Comparison of ENCODE assay signal across 14 cellular contexts in the genomic region with DNA sequence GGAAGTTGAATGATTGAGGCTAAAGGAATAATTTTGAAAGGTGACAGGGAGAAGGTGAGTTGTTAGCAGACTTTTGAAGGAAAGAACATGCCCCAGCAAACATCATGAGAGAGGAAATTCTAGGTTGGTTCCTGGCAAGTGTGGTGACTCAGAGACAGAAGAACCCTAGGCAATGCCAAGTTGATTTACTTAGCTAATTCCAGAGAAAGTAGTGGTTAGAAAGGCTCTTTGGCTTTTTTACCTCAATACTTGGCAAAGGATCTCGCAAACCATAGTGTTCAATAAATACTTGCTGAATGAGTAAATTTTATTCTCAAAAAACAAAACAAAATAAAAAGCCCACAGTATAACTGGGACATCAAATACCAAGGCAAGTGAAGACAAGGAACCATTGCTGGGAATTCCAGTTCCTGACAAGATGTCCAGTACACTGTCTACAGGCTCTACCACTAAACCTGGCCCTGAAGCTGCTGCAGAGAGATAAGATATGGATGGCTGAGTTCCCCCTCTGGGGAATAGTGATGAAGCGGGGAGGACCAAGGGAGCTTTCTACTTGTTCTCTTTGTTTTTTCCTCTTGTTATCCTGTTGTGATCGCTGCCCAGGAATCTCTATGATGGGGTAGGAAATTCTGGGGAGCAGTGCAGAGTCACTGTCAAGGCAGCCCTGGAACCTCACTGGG. TPM values are rescaled to one million over a fixed set of nuclear protein-coding genes. Genes with fewer than 3 reads are reported as not detected.
DNase-seq lines count a peak whose midpoint lies in the region; ATAC-seq and TF ChIP-seq lines count a peak whose summit lies in the region.
"Had no signal": no experiment of that assay in that cellular context is flagged by ENCODE, and none has a peak within 500 bp of the region (broad histone marks: within the 10 kb centered on the region; RNA-seq: fewer than 3 reads in every experiment).

No MANE protein-coding gene starts in this region.

- intact Hi-C loops in left cardiac atrium (cut with DNase I) = no loop called here
- intact Hi-C loops in head of caudate nucleus (cut with DNase I) = no loop called here

- H3K9me3 ChIP-seq in osteoblast (ENCODE audit: low read depth, low read length) = no peaks in the 10 kb centered on the region

- H3K27me3 ChIP-seq in osteoblast (ENCODE audit: insufficient read depth, low read length) = no peaks in the 10 kb centered on the region

- peak overlapping the region; percentile 47 for H3K4me2 ChIP-seq in osteoblast (ENCODE audit: insufficient read depth, low read length)

- H3K4me1 Mint-ChIP-seq in chondrocyte (ENCODE audit: low read depth) = peaks cover 13% of the 10 kb centered on the region
- H3K4me1 Mint-ChIP-seq: endodermal cell had no signal

- DNase-seq in NCI-H446 (lab: John Stamatoyannopoulos, UW) = peak; percentile 5 to 24
- DNase-seq in NCI-H446 treated with DMSO at 0.1 percent for 48 hours (lab: John Stamatoyannopoulos, UW) = no peak
- peak; percentile 43 for DNase-seq in RPMI7951 (ENCODE audit: low read depth)
- DNase-seq in chondrocyte (ENCODE audit: low spot score) = no peak
- DNase-seq in osteoblast (ENCODE audit: insufficient read length, low spot score, missing footprints) = peak; percentile 82
- no peak for DNase-seq in left cardiac atrium
- DNase-seq in head of caudate nucleus = no peak
- DNase-seq in hippocampal formation (lab: John Stamatoyannopoulos, UW) = no peak
- DNase-seq: activated CD4-positive, alpha-beta T cell treated with anti-CD3 and anti-CD28 coated beads, Interleukin-2, amount 50 U/mL, for 1 hour; endodermal cell; NCI-H774 had no signal

- H3K27ac Mint-ChIP-seq in chondrocyte (ENCODE audit: unreplicated experiment) = peak overlapping the region; percentile 52
- H3K27ac Mint-ChIP-seq: activated naive CD8-positive, alpha-beta T cell; endodermal cell had no signal

- H3K36me3 Mint-ChIP-seq in chondrocyte (ENCODE audit: low read depth) = peaks cover 3% of the 10 kb centered on the region

- H4K20me1 ChIP-seq in osteoblast (ENCODE audit: insufficient read depth, low read length) = no peaks in the 10 kb centered on the region

- peaks cover 18% of the 10 kb centered on the region for H3K4me1 ChIP-seq in osteoblast (ENCODE audit: insufficient read depth, low read length)

- no peak overlapping the region for H2AFZ ChIP-seq in osteoblast (ENCODE audit: low read length)

- TF ChIP-seq CTCF in chondrocyte (IDR thresholded peaks at IDR 0.05) = no peak
- no peak for TF ChIP-seq CTCF in osteoblast (IDR thresholded peaks at IDR 0.05; ENCODE audit: extremely low read depth, low read depth, low read length)

- no peak overlapping the region for H3K4me3 ChIP-seq in osteoblast (ENCODE audit: insufficient read depth, low read length)
- H3K4me3 ChIP-seq: SK-N-MC had no signal

- no peaks in the 10 kb centered on the region for H3K27me3 Mint-ChIP-seq in chondrocyte (ENCODE audit: low read depth)

- H3K36me3 ChIP-seq in osteoblast (ENCODE audit: insufficient read depth, low read length) = no peaks in the 10 kb centered on the region

- H3K79me2 ChIP-seq in osteoblast (ENCODE audit: insufficient read depth, low read length) = no peaks in the 10 kb centered on the region

- ATAC-seq in left cardiac atrium = no peak

- H3K4me3 Mint-ChIP-seq in chondrocyte (ENCODE audit: unreplicated experiment) = no peak overlapping the region
- H3K4me3 Mint-ChIP-seq: activated naive CD8-positive, alpha-beta T cell; endodermal cell had no signal

- peak overlapping the region; percentile 60 for H3K27ac ChIP-seq in osteoblast (ENCODE audit: low read depth, low read length)
- H3K27ac ChIP-seq: 22Rv1, SK-N-MC had no signal

- no peaks in the 10 kb centered on the region for H3K9me3 Mint-ChIP-seq in chondrocyte (ENCODE audit: low read depth)
- H3K9me3 Mint-ChIP-seq: endodermal cell had no signal

RNA-seq across cellular contexts. Expression of gene IL12RB2, which starts 48.2 kb away (rescaled TPM):
- 0.10 TPM in 1 of 2 replicates, not detected in the other for total RNA-seq in RPMI7951 (2014; rRNA removed; shearing (Covaris generic))
- total RNA-seq in chondrocyte = not detected in 3 replicates
- total RNA-seq in osteoblast = not detected in 2 replicates
- 1 to 10 TPM in 1 of 2 donors, under 1 TPM in 1; 0.63 to 2.9 TPM for total RNA-seq in left cardiac atrium

Comparison
In these comparisons a context has a peak if more than half of its experiments do, and no peak if none do; other contexts are left out.
1. DNase-seq: peak in NCI-H446 (2 of 2), RPMI7951 (single experiment) and osteoblast (single experiment); none in NCI-H446 treated with DMSO at 0.1 percent for 48 hours (single experiment), chondrocyte (single experiment), left cardiac atrium (single experiment), head of caudate nucleus (0 of 42) and hippocampal formation (0 of 2).